Comparison of ENCODE assay signal across 1 cellular context in genomic region chr6:44086931-44087574, GRCh38.
A peak's percentile ranks its signal among the peaks of the same experiment; 100 is the strongest.
TF ChIP-seq lines count a peak whose summit lies in the region.

No MANE protein-coding gene starts in this region.

TF ChIP-seq in Ishikawa, 13 proteins besides CTCF, POLR2A, EP300 and RAD21:
- TF ChIP-seq REST (IDR thresholded peaks at IDR 0.05; ENCODE audit: low read depth) (peak; percentile 23; the same call in 1 of the 2 replicates), NFIC (IDR thresholded peaks at IDR 0.05) (peak; percentile 82), CREB1 (IDR thresholded peaks at IDR 0.05; ENCODE audit: low read depth) (no peak), YY1 (IDR thresholded peaks at IDR 0.05; ENCODE audit: low read depth) (no peak)
TF ChIP-seq in Ishikawa: peak in this region for 2.
